In the genomic region with DNA sequence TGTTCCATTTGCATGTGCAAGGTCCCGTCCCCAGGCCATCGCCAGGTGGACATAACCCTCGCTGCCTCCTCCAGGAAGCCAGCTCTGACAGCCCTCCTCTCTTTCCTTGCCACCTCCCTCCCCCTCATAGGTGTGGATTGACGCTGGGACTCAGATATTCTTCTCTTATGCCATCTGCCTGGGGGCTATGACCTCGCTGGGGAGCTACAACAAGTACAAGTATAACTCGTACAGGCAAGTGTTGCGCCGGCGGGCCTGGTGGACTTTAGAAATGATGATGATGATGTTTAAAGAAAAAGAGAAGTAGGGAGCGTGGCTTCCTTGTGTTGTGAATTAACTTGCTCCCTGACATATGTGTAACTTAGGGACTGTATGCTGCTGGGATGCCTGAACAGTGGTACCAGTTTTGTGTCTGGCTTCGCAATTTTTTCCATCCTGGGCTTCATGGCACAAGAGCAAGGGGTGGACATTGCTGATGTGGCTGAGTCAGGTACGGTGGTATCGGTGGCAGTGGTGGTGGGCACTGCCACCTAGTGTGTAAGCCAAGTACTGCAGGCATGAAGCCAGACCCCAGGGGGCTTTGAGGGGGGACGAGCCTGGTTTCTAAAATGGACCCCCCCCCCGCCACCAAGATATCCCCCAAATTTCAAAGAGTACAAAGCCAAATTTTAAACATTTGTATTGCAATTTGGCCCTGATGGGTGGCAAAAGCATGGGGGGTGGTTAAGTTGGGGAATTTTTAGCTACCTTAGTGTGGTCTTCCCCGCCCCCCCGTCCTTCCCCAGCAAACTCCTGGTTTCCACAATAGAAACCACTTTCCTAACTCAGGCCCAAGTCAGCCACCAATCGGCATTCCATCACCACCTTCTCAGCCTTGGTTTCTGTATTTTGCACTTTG, we compare ENCODE assay signal across 8 cellular contexts.
DNase-seq lines count a peak whose midpoint lies in the region; ATAC-seq and TF ChIP-seq lines count a peak whose summit lies in the region.

No MANE protein-coding gene starts in this region.

- no peaks in the 10 kb centered on the region for H3K9me2 ChIP-seq in OCI-LY1 (ENCODE audit: low read depth, low read length)

- H3K9ac ChIP-seq in OCI-LY1 (ENCODE audit: low read length), result no peak overlapping the region

- H3K4me1 ChIP-seq in OCI-LY1 (ENCODE audit: insufficient read depth, low read length, severe bottlenecking) (no peaks in the 10 kb centered on the region), foreskin keratinocyte (no peaks in the 10 kb centered on the region)

- peak; percentile 34 for DNase-seq in NCI-H146 (lab: John Stamatoyannopoulos, UW)
- DNase-seq in NCI-H146 treated with DMSO at 0.1 percent for 48 hours (lab: John Stamatoyannopoulos, UW; ENCODE audit: unreplicated experiment), result no peak
- peak; percentile 14 for DNase-seq in activated effector memory CD4-positive, alpha-beta T cell treated with Interleukin-2 at 50 U/mL for 16 hours
- DNase-seq in foreskin keratinocyte, result no peak
- peak; percentile 44 for DNase-seq in pons (ENCODE audit: low spot score)

- H3K27ac ChIP-seq in OCI-LY1 (ENCODE audit: low read depth, low read length, poor library complexity, severe bottlenecking) (no peak overlapping the region), foreskin keratinocyte (no peak overlapping the region)

- no peaks in the 10 kb centered on the region for H4K20me1 ChIP-seq in OCI-LY1 (ENCODE audit: insufficient read depth, low read length)

- H3K4me2 ChIP-seq in OCI-LY1 (ENCODE audit: low read length), result no peak overlapping the region

- H3K79me2 ChIP-seq in OCI-LY1 (ENCODE audit: insufficient read depth, low read length), result no peaks in the 10 kb centered on the region

- peaks cover 86% of the 10 kb centered on the region for H3K36me3 ChIP-seq in OCI-LY1 (ENCODE audit: insufficient read depth, low read length)

- H3K27me3 ChIP-seq in OCI-LY1 (ENCODE audit: insufficient read depth, low read length) (no peaks in the 10 kb centered on the region), foreskin keratinocyte (no peaks in the 10 kb centered on the region)

- H3K4me3 ChIP-seq in OCI-LY1 (ENCODE audit: low read depth, low read length, poor library complexity, severe bottlenecking), result no peak overlapping the region

- H3F3A ChIP-seq in OCI-LY1 (ENCODE audit: insufficient read depth, low read length), result no peaks in the 10 kb centered on the region

- ATAC-seq in foreskin keratinocyte (peak; percentile 23), GM18868 (IDR thresholded peaks at IDR 0.05; ENCODE audit: unreplicated experiment) (no peak), GM18517 (IDR thresholded peaks at IDR 0.05; ENCODE audit: unreplicated experiment) (no peak)

- no peak overlapping the region for H2AFZ ChIP-seq in OCI-LY1 (ENCODE audit: low read length)

- no peaks in the 10 kb centered on the region for H3K9me3 ChIP-seq in OCI-LY1 (ENCODE audit: low read length)

- TF ChIP-seq CTCF in OCI-LY1 (IDR thresholded peaks at IDR 0.05; ENCODE audit: low read length) (peak; percentile 94), foreskin keratinocyte (conservative IDR thresholded peaks at IDR 0.05) (peak; percentile 85)

Comparison
In these comparisons a context has a peak if more than half of its experiments do, and no peak if none do; other contexts are left out.
1. DNase-seq: peak in NCI-H146 (single experiment), activated effector memory CD4-positive, alpha-beta T cell treated with Interleukin-2 at 50 U/mL for 16 hours (single experiment) and pons (single experiment); none in NCI-H146 treated with DMSO at 0.1 percent for 48 hours (single experiment) and foreskin keratinocyte (0 of 2).